8 cellular contexts compared by ENCODE assay signal in the genomic region with DNA sequence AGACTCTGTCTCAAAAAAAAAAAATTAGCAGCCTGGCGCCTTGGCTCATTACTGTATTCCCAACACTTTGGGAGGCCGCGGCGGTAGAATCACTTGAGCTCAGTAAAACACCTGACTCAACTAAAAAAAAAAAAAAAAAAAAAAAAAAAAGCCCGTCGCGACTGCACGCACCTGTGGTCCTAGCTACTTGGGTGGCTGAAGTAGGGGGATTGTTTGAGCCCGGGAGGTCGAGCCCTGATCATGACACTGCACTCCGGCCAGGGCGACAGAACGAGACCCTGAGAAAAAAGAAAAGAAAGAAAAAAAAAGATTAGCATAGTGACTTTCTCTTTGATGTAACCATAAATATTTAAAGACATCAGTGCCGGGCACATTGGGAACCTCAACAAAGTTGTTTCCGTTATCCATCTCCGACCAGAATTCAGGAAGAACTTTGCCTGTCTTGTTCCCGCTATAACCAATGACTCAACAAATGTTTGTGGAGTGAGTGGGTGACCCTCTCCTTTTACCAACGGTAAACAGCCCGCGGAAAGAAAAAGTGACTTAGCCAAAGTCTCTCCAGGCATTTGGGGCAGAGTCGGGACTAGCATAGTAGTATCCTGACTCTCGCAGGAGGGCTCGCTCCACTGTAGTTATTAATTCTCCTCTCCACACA. TPM values are rescaled to one million over a fixed set of nuclear protein-coding genes. Genes with fewer than 3 reads are reported as not detected.
DNase-seq lines count a peak whose midpoint lies in the region; TF ChIP-seq lines count a peak whose summit lies in the region.

No MANE protein-coding gene starts in this region.

- H3K9me3 Mint-ChIP-seq in activated T-helper 2 cell treated with anti-CD3 and anti-CD28 coated beads, Interferon-gamma antibody, Interleukin-2, Interleukin-4, amounts not matched to agents 10 μg/mL and 5 μg/mL and 100 μg/mL, durations not matched to agents 14 hours and 24 hours and 36 hours: no peaks in the 10 kb centered on the region
- peaks cover 1% of the 10 kb centered on the region for H3K9me3 Mint-ChIP-seq in glutamatergic neuron (ENCODE audit: unreplicated experiment)

- no peaks in the 10 kb centered on the region for H3K27me3 Mint-ChIP-seq in activated T-helper 2 cell treated with anti-CD3 and anti-CD28 coated beads, Interferon-gamma antibody, Interleukin-2, Interleukin-4, amounts not matched to agents 10 μg/mL and 5 μg/mL and 100 μg/mL, durations not matched to agents 14 hours and 24 hours and 36 hours (ENCODE audit: low read depth)
- H3K27me3 Mint-ChIP-seq in glutamatergic neuron (ENCODE audit: unreplicated experiment): peaks cover 4% of the 10 kb centered on the region

- 0 out of 2 replicates have a peak, but pooled peaks cover 2% of the 10 kb centered on the region for H4K20me1 ChIP-seq in GM23248 (ENCODE audit: insufficient read depth)

- H2BK5ac ChIP-seq in trophoblast cell (ENCODE audit: low read depth, low read length, poor library complexity): no peak overlapping the region

- H3K4me3 ChIP-seq in GM08714 (ENCODE audit: low read length) (peak overlapping the region; percentile 98), GM23248 (peak overlapping the region; percentile 96), trophoblast cell (ENCODE audit: low read depth, low read length) (peak overlapping the region; percentile 62)

- H3K23ac ChIP-seq in trophoblast cell (ENCODE audit: low read length): no peak overlapping the region

- H3K9ac ChIP-seq in GM23248 (peak overlapping the region; percentile 95), trophoblast cell (ENCODE audit: low read length) (no peak overlapping the region)

- WGBS in GM23248 (ENCODE audit: low coverage in 1 of 2, low lambda C conversion rate in 2 of 2, missing lambda C conversion rate in 2 of 2), 2 experiments: 0% methylated on average over 22 to 23 of the region's 23 CpGs
- no CpG with 5 or more reads among the region's 23 CpGs for WGBS in trophoblast cell (ENCODE audit: extremely low coverage, insufficient coverage, insufficient read length)

- H3K4ac ChIP-seq in trophoblast cell (ENCODE audit: low read depth, low read length): no peak overlapping the region

- peak overlapping the region; percentile 90 for H3K4me3 Mint-ChIP-seq in activated T-helper 2 cell treated with anti-CD3 and anti-CD28 coated beads, Interferon-gamma antibody, Interleukin-2, Interleukin-4, amounts not matched to agents 10 μg/mL and 5 μg/mL and 100 μg/mL, durations not matched to agents 14 hours and 24 hours and 36 hours (ENCODE audit: low read depth)
- peak overlapping the region; percentile 98 for H3K4me3 Mint-ChIP-seq in glutamatergic neuron (ENCODE audit: unreplicated experiment)

- H3K27ac Mint-ChIP-seq in activated T-helper 2 cell treated with anti-CD3 and anti-CD28 coated beads, Interferon-gamma antibody, Interleukin-2, Interleukin-4, amounts not matched to agents 10 μg/mL and 5 μg/mL and 100 μg/mL, durations not matched to agents 14 hours and 24 hours and 36 hours: peak overlapping the region; percentile 91
- peak overlapping the region; percentile 93 for H3K27ac Mint-ChIP-seq in glutamatergic neuron (ENCODE audit: unreplicated experiment)

- peaks cover 8% of the 10 kb centered on the region for H3F3A ChIP-seq in GM23248 (ENCODE audit: insufficient read depth)

- intact Hi-C loops in activated T-helper 2 cell treated with anti-CD3 and anti-CD28 coated beads, Interferon-gamma antibody, Interleukin-2, Interleukin-4, amounts not matched to agents 10 μg/mL and 5 μg/mL and 100 μg/mL, durations not matched to agents 14 hours and 24 hours and 36 hours (cut with micrococcal nuclease): loop anchor here (1.0 to 2.0 kb wide), 5 partner anchors 23 to 407 kb away; a partner anchor contains a TSS

- peaks cover 5% of the 10 kb centered on the region for H3K79me1 ChIP-seq in trophoblast cell (ENCODE audit: low read length)

- no peak overlapping the region for H2BK12ac ChIP-seq in trophoblast cell (ENCODE audit: low read length)

- no peaks in the 10 kb centered on the region for H3K9me3 ChIP-seq in GM23248 (ENCODE audit: low read depth)
- no peaks in the 10 kb centered on the region for H3K9me3 ChIP-seq in KOPT-K1 (ENCODE audit: insufficient read depth, low read length, poor library complexity, severe bottlenecking)
- H3K9me3 ChIP-seq in trophoblast cell (ENCODE audit: insufficient read depth, low read depth, low read length): no peaks in the 10 kb centered on the region

- H3K4me2 ChIP-seq in GM23248 (ENCODE audit: unreplicated experiment): peak overlapping the region; percentile 87
- peak overlapping the region; percentile 89 for H3K4me2 ChIP-seq in trophoblast cell (ENCODE audit: low read length)

- H3K9me2 ChIP-seq in GM23248 (ENCODE audit: insufficient read depth): no peaks in the 10 kb centered on the region

- H2AFZ ChIP-seq in GM23248 (peak overlapping the region; percentile 98), trophoblast cell (ENCODE audit: insufficient read depth, low read length, poor library complexity) (peak overlapping the region; percentile 17)

- no peak for TF ChIP-seq CTCF in glutamatergic neuron (IDR thresholded peaks at IDR 0.05; ENCODE audit: partially characterized antibody, unreplicated experiment)

- H3K79me2 ChIP-seq in GM23248 (ENCODE audit: insufficient read depth) (peaks cover 44% of the 10 kb centered on the region), trophoblast cell (ENCODE audit: control insufficient read depth, insufficient read depth, low read length, poor library complexity) (peaks cover 11% of the 10 kb centered on the region)

- H3K27ac ChIP-seq in GM23248: peak overlapping the region; percentile 86
- H3K27ac ChIP-seq in KOPT-K1 (ENCODE audit: low read depth, low read length, poor library complexity, severe bottlenecking): peak overlapping the region; percentile 81
- no peak overlapping the region for H3K27ac ChIP-seq in trophoblast cell (ENCODE audit: low read depth, low read length)

- no peak overlapping the region for H4K91ac ChIP-seq in trophoblast cell (ENCODE audit: low read depth, low read length)

- peaks cover 7% of the 10 kb centered on the region for H3K4me1 ChIP-seq in GM23248 (ENCODE audit: insufficient read depth)
- H3K4me1 ChIP-seq in trophoblast cell (ENCODE audit: control insufficient read depth in 1 of 2, insufficient read depth in 2 of 2, low read length in 2 of 2): peaks cover 0 to 3% of the 10 kb centered on the region in 2 experiments

- no peaks in the 10 kb centered on the region for H3K27me3 ChIP-seq in GM23248 (replicated peaks; ENCODE audit: insufficient read depth)
- H3K27me3 ChIP-seq in trophoblast cell (ENCODE audit: insufficient read depth, low read length): no peaks in the 10 kb centered on the region

- no peak overlapping the region for H2BK120ac ChIP-seq in trophoblast cell (ENCODE audit: insufficient read depth, low read length, poor library complexity)

- H3K36me3 ChIP-seq in GM23248 (ENCODE audit: low read depth) (peaks cover 5% of the 10 kb centered on the region; the same call in 1 of the 2 replicates), KOPT-K1 (ENCODE audit: insufficient read depth, low read length) (peaks cover 15% of the 10 kb centered on the region), trophoblast cell (ENCODE audit: control insufficient read depth in 1 of 2, insufficient read depth in 2 of 2, low read length in 2 of 2) (peaks cover 7 to 15% of the 10 kb centered on the region in 2 experiments)

- peak overlapping the region; percentile 92 for H4K8ac ChIP-seq in trophoblast cell (ENCODE audit: low read depth, low read length)

- in situ Hi-C loops in GM23248 (cut with MboI): no loop called here

- no peak overlapping the region for H3K18ac ChIP-seq in trophoblast cell (ENCODE audit: low read length)

- peaks cover 18% of the 10 kb centered on the region for H3K4me1 Mint-ChIP-seq in activated T-helper 2 cell treated with anti-CD3 and anti-CD28 coated beads, Interferon-gamma antibody, Interleukin-2, Interleukin-4, amounts not matched to agents 10 μg/mL and 5 μg/mL and 100 μg/mL, durations not matched to agents 14 hours and 24 hours and 36 hours (ENCODE audit: low read depth)
- no peaks in the 10 kb centered on the region for H3K4me1 Mint-ChIP-seq in glutamatergic neuron (ENCODE audit: low read depth, unreplicated experiment)

- no peak overlapping the region for H3K14ac ChIP-seq in trophoblast cell (ENCODE audit: low read length)

- peaks cover 19% of the 10 kb centered on the region for H3K36me3 Mint-ChIP-seq in activated T-helper 2 cell treated with anti-CD3 and anti-CD28 coated beads, Interferon-gamma antibody, Interleukin-2, Interleukin-4, amounts not matched to agents 10 μg/mL and 5 μg/mL and 100 μg/mL, durations not matched to agents 14 hours and 24 hours and 36 hours (ENCODE audit: low read depth)
- no peaks in the 10 kb centered on the region for H3K36me3 Mint-ChIP-seq in glutamatergic neuron (ENCODE audit: unreplicated experiment)

- peak overlapping the region; percentile 87 for H4K12ac ChIP-seq in trophoblast cell (ENCODE audit: low read depth, low read length)

- H2AK5ac ChIP-seq in trophoblast cell (ENCODE audit: low read length): no peak overlapping the region

- DNase-seq in GM23248: peak; percentile 93
- peak; percentile 12 for DNase-seq in activated T-helper 2 cell treated with anti-CD3 and anti-CD28 coated beads, Interferon-gamma antibody, Interleukin-2, Interleukin-4, amounts not matched to agents 10 μg/mL and 5 μg/mL and 100 μg/mL, durations not matched to agents 14 hours and 24 hours and 36 hours (ENCODE audit: low spot score)
- peak; percentile 22 for DNase-seq in glutamatergic neuron
- DNase-seq in trophoblast cell: peak; percentile 88 to 95
- DNase-seq in cerebellar nuclear complex (lab: John Stamatoyannopoulos, UW): no peak
- no peak for DNase-seq in NCI-H345 (lab: John Stamatoyannopoulos, UW)

RNA-seq across cellular contexts. Expression of a gene that starts 0.6 kb away (rescaled TPM):
- 3.9 and 4.8 TPM in 2 replicates for total RNA-seq in GM23248 (2014; rRNA removed; shearing (Covaris generic))
- polyA plus RNA-seq in GM23248 (2016; fragmentation: Nextera tagmentation; extraction: Ambion mirVana): 34.1 and 40.0 TPM in 2 replicates
- 53.2 and 55.7 TPM in 2 replicates for total RNA-seq in activated T-helper 2 cell treated with anti-CD3 and anti-CD28 coated beads, Interferon-gamma antibody, Interleukin-2, Interleukin-4, amounts not matched to agents 10 μg/mL and 5 μg/mL and 100 μg/mL, durations not matched to agents 14 hours and 24 hours and 36 hours
- total RNA-seq in glutamatergic neuron (ENCODE audit: unreplicated experiment): 60.9 TPM
- 20.5 and 21.5 TPM in 2 replicates for polyA plus RNA-seq in trophoblast cell (2013)

RNA-seq across cellular contexts. Expression of a gene that starts 36.9 kb away (rescaled TPM):
- 63.6 and 75.4 TPM in 2 replicates for total RNA-seq in GM23248 (2014; rRNA removed; shearing (Covaris generic))
- polyA plus RNA-seq in GM23248 (2016; fragmentation: Nextera tagmentation; extraction: Ambion mirVana): 60.7 and 62.6 TPM in 2 replicates
- total RNA-seq in activated T-helper 2 cell treated with anti-CD3 and anti-CD28 coated beads, Interferon-gamma antibody, Interleukin-2, Interleukin-4, amounts not matched to agents 10 μg/mL and 5 μg/mL and 100 μg/mL, durations not matched to agents 14 hours and 24 hours and 36 hours: 90.8 and 94.9 TPM in 2 replicates
- 24.9 TPM for total RNA-seq in glutamatergic neuron (ENCODE audit: unreplicated experiment)
- polyA plus RNA-seq in trophoblast cell (2013): 46.7 and 47.5 TPM in 2 replicates

Comparison
In these comparisons a context has a peak if more than half of its experiments do, and no peak if none do; other contexts are left out.
1. DNase-seq: peak in GM23248 (single experiment), activated T-helper 2 cell treated with anti-CD3 and anti-CD28 coated beads, Interferon-gamma antibody, Interleukin-2, Interleukin-4, amounts not matched to agents 10 μg/mL and 5 μg/mL and 100 μg/mL, durations not matched to agents 14 hours and 24 hours and 36 hours (single experiment), glutamatergic neuron (single experiment) and trophoblast cell (2 of 2); none in cerebellar nuclear complex (0 of 2) and NCI-H345 (single experiment).
2. Peak in every context shown above with its lines, with median percentiles within 50 percentile points of each other: H3K4me3 ChIP-seq.